10 cellular contexts compared by ENCODE assay signal in genomic region chr6:34509782-34510181, GRCh38. TPM values are rescaled to one million over a fixed set of nuclear protein-coding genes. Genes with fewer than 3 reads are reported as not detected.
"Had no signal": no experiment of that assay in that cellular context is flagged by ENCODE, and none has a peak within 500 bp of the region (broad histone marks: within the 10 kb centered on the region; RNA-seq: fewer than 3 reads in every experiment).

No MANE protein-coding gene starts in this region.

- H3K4me2 ChIP-seq: GM23338 had no signal

- H3K27ac Mint-ChIP-seq: GM23338, H9, HFFc6, IgD-negative memory B cell had no signal

- ATAC-seq: GM23338, HepG2 had no signal

- H2AFZ ChIP-seq: GM23338 had no signal

- FAIRE-seq: H1, H54, HepG2 had no signal

- DNase-seq: H9, HCEC 1CT, HFFc6 had no signal

- H3K27ac ChIP-seq: HL-60 had no signal

- H3K4me3 ChIP-seq: GM23338 had no signal

- H3K4me3 Mint-ChIP-seq: GM23338, H9, HFFc6 had no signal

RNA-seq across cellular contexts. Expression of gene PACSIN1, which starts 43.9 kb away (rescaled TPM):
- total RNA-seq: HepG2, HFFc6, HT1080 had no signal
- polyA plus RNA-seq: HepG2, IgD-negative memory B cell had no signal

RNA-seq across cellular contexts. Expression of gene SPDEF, which starts 46.3 kb away (rescaled TPM):
- total RNA-seq: HepG2, HFFc6 had no signal
- polyA plus RNA-seq: GM23338, HepG2, IgD-negative memory B cell had no signal
